Comparison of ENCODE assay signal across 8 cellular contexts in the genomic region with DNA sequence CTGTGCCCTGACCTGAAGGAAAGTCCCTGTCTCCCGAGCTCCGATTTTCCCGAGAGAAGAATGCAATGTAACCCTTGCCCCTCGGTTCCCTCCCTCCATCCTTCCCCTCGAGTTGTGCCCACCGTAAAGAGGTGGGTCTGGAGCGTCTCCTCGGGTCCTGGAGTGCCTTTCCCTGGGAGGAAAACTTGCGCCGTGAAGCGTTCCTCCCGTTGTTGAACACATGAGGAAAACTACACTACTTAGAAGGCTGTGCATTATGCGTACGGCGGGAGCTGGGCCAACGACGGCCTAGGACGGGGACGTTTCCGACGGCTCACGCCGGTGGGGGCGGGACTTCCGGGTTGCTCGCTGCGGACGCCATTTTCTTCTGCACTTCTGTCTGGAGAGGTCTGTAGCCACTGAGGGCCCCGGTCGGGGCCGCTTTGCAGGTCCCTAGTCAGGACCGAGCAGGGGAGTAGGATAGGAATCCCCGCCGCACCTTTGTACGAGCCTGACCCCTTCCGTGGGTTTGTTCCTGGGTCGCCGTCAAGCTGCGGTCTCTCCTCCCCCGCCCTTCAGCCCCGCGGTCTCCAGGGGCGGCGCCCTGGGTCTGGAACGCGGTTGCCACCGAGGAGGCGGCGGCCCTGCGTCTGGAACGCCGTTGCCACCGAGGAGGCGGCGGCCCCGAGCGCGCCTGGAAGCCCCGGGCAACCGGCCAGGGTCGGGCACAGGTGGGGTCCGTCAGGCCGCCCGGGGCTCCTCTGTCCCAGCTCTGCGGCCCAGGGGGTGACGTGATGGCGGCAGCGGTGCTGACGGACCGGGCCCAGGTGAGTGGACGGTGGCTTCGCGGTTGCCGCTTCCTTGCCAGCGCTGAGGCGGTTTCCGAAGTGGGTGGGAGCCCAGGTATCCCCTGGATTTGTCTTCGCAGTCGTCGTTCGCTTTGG. TPM values are rescaled to one million over a fixed set of nuclear protein-coding genes. Genes with fewer than 3 reads are reported as not detected.
DNase-seq lines count a peak whose midpoint lies in the region; ATAC-seq, FAIRE-seq and TF ChIP-seq lines count a peak whose summit lies in the region.

A gene (plus strand): TSS at position 360 of the 923 bp plus-strand sequence. CDS start 414 bp downstream, at position 774.

- no peaks in the 10 kb centered on the region for H3K27me3 Mint-ChIP-seq in astrocyte (ENCODE audit: low read depth, unreplicated experiment)

- peaks cover 20% of the 10 kb centered on the region for H3K36me3 Mint-ChIP-seq in astrocyte (ENCODE audit: low read depth, unreplicated experiment)

- peak; percentile 5 for TF ChIP-seq CTCF in GM12873 (IDR thresholded peaks at IDR 0.05; ENCODE audit: insufficient read depth, low read depth, low read length, missing control alignments)
- TF ChIP-seq CTCF in astrocyte (IDR thresholded peaks at IDR 0.05; ENCODE audit: insufficient read depth, low read depth, low read length): no peak
- TF ChIP-seq CTCF in uterus (IDR thresholded peaks at IDR 0.05): peak in 1 of 4 experiments; percentile 2

- H3K9me3 ChIP-seq in astrocyte (ENCODE audit: insufficient read depth, low read depth, low read length) (peaks cover 8% of the 10 kb centered on the region), uterus (no peaks in the 10 kb centered on the region)

- TF ChIP-seq POLR2A in uterus (IDR thresholded peaks at IDR 0.05): peak; percentile 23 to 29

- H3K27ac Mint-ChIP-seq in astrocyte (ENCODE audit: unreplicated experiment): peak within 1 kb of the TSS; percentile 90

- DNase-seq in NCI-H146 (lab: John Stamatoyannopoulos, UW) (peak; percentile 88), T-helper 22 cell (ENCODE audit: low read depth) (peak; percentile 68), astrocyte (ENCODE audit: low read depth) (peak; percentile 78), hepatic stellate cell (ENCODE audit: low spot score) (peak; percentile 90), putamen (ENCODE audit: low spot score) (peak; percentile 90), uterus (peak; percentile 88 to 92)

- peak within 1 kb of the TSS; percentile 100 for H2AFZ ChIP-seq in astrocyte (ENCODE audit: low read depth, low read length)

- H3K4me2 ChIP-seq in astrocyte (ENCODE audit: low read length): peak within 1 kb of the TSS; percentile 100

- peak within 1 kb of the TSS; percentile 99 for H3K4me3 Mint-ChIP-seq in astrocyte (ENCODE audit: unreplicated experiment)

- H3K9me3 Mint-ChIP-seq in astrocyte (ENCODE audit: unreplicated experiment): peaks cover 27% of the 10 kb centered on the region

- H3K4me3 ChIP-seq in astrocyte (ENCODE audit: insufficient read depth, low read depth, low read length) (peak within 1 kb of the TSS; percentile 90), uterus (peak within 1 kb of the TSS; percentile 85 to 95)

- H4K20me1 ChIP-seq in astrocyte (ENCODE audit: insufficient read depth, low read length): peaks cover 31% of the 10 kb centered on the region

- peaks cover 3% of the 10 kb centered on the region for H3K4me1 ChIP-seq in astrocyte (ENCODE audit: insufficient read depth, low read length)
- H3K4me1 ChIP-seq in uterus: peaks cover 0 to 9% of the 10 kb centered on the region in 2 donors

- intact Hi-C loops in uterus (cut with DNase I; ENCODE audit: low total_unique reads): no loop called here

- H3K27me3 ChIP-seq in astrocyte (ENCODE audit: insufficient read depth, low read length) (no peaks in the 10 kb centered on the region), uterus (no peaks in the 10 kb centered on the region)

- H3K27ac ChIP-seq in astrocyte (ENCODE audit: low read depth, low read length) (peak within 1 kb of the TSS; percentile 78), uterus (peak within 1 kb of the TSS; percentile 72 to 86)

- FAIRE-seq in astrocyte (lab: Jason Lieb, UNC): no peak

- peaks cover 21% of the 10 kb centered on the region for H3K36me3 ChIP-seq in astrocyte (ENCODE audit: insufficient read depth, low read length)
- no peaks in the 10 kb centered on the region for H3K36me3 ChIP-seq in uterus

- peaks cover 7% of the 10 kb centered on the region for H3K4me1 Mint-ChIP-seq in astrocyte (ENCODE audit: low read depth, unreplicated experiment)

- peaks cover 40% of the 10 kb centered on the region for H3K79me2 ChIP-seq in astrocyte (ENCODE audit: insufficient read depth, low read length)

- ATAC-seq in HG02678 (IDR thresholded peaks at IDR 0.05; ENCODE audit: unreplicated experiment): peak; percentile 95

- peak within 1 kb of the TSS; percentile 93 for H3K9ac ChIP-seq in astrocyte (ENCODE audit: low read length)

RNA-seq across cellular contexts. Expression of the gene that starts here (rescaled TPM):
- total RNA-seq in astrocyte: 25.5 and 26.5 TPM in 2 replicates
- 100 to 1,000 TPM in 1 of 4 donors, 10 to 100 TPM in 3; 16.8 to 109 (median 44.0) TPM for total RNA-seq in uterus

Comparison
In these comparisons a context has a peak if more than half of its experiments do, and no peak if none do; other contexts are left out.
1. Peak in every context shown above with its lines: DNase-seq, ATAC-seq, H3K4me3 ChIP-seq and H3K27ac ChIP-seq.